ENCODE assay signal across 8 cellular contexts in the genomic region with DNA sequence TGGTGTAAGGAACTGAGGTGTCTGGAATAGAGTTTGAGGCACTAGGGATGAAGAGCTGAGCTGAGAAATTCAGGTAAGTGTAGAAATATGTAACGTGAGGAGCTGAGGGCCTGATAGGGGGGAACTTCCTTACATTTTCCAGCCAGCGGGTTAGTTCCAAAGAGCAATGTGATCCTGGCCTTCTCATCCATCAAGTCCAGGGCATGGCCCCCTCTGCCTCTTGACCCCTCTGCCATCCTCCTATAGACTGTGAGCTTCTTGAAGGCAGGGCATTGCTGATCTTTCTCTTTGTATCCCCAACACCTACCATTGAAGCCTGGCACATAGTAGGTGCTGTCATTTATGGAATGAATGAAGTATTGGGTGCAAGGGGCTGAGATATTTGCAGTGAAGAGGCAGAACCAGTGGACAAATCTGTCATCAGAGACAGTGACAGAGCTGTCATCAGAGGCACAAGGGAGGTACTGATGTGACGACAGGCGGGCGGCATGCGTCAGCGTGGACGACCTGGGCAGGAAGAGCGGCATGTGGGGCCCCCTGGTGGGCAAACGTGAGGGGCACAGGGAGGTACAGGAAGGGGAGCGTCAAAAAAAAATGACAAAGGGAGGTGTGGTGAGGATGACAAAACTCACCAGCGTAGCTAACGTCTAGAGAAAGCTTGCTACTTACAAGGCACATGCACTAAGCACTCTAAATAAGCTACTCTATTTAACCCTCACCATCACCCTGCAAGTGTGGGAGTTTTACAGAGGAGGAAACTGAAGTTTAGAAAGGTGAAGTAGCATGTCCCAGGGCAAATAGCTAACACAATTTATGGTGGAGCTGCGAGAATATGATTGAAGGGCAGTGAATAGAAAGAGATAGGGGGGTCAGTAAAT. TPM values are rescaled to one million over a fixed set of nuclear protein-coding genes. Genes with fewer than 3 reads are reported as not detected.
DNase-seq lines count a peak whose midpoint lies in the region; TF ChIP-seq lines count a peak whose summit lies in the region.

No MANE protein-coding gene starts in this region.

- H3K9me3 Mint-ChIP-seq in HFFc6 = no peaks in the 10 kb centered on the region

- H3K27me3 Mint-ChIP-seq in HFFc6 (ENCODE audit: insufficient read depth) = no peaks in the 10 kb centered on the region; the same call in 1 of the 2 replicates

- peaks cover 55% of the 10 kb centered on the region for H3K4me1 Mint-ChIP-seq in HFFc6 (ENCODE audit: low read depth)

- no peak overlapping the region for H3K9ac ChIP-seq in skeletal muscle tissue (ENCODE audit: low read depth in 1 of 3, low read length in 3 of 3)

- TF ChIP-seq CTCF in GM12875 (IDR thresholded peaks at IDR 0.05; ENCODE audit: borderline replicate concordance, insufficient read depth, low read depth, low read length) (peak; percentile 92), HFFc6 (IDR thresholded peaks at IDR 0.05) (peak; percentile 99)

- H3K4me3 Mint-ChIP-seq in HFFc6 = peak overlapping the region; percentile 44

- peaks cover 21 to 36% (median 24%) of the 10 kb centered on the region in 3 donors for H3K4me1 ChIP-seq in skeletal muscle tissue (ENCODE audit: control insufficient read depth in 3 of 3, insufficient read depth in 3 of 3, low read length in 3 of 3)

- no peaks in the 10 kb centered on the region for H3K27me3 ChIP-seq in skeletal muscle tissue (ENCODE audit: control insufficient read depth in 3 of 3, insufficient read depth in 3 of 3, low read length in 3 of 3)

- no peaks in the 10 kb centered on the region for H3K36me3 Mint-ChIP-seq in HFFc6 (ENCODE audit: low read depth)

- DNase-seq in HFFc6 (peak; percentile 68), NCI-H1092 treated with DMSO at 0.1 percent for 48 hours (lab: John Stamatoyannopoulos, UW) (peak; percentile 61), T-helper 22 cell (ENCODE audit: low read depth) (peak; percentile 86), amniotic stem cell (lab: John Stamatoyannopoulos, UW) (peak; percentile 64), hepatic stellate cell (ENCODE audit: low spot score) (peak; percentile 78), OCI-M2 (lab: John Stamatoyannopoulos, UW; ENCODE audit: unreplicated experiment) (no peak)

- no peaks in the 10 kb centered on the region for H3K36me3 ChIP-seq in skeletal muscle tissue (ENCODE audit: control insufficient read depth in 3 of 3, insufficient read depth in 3 of 3, low read length in 3 of 3)

- H3K4me3 ChIP-seq in GM12875 (ENCODE audit: low read depth, low read length) (no peak overlapping the region), skeletal muscle tissue (ENCODE audit: low read length in 3 of 3) (no peak overlapping the region)

- peak overlapping the region; percentile 16 for H3K27ac ChIP-seq in skeletal muscle tissue (ENCODE audit: low read depth, low read length)

- H3K9me3 ChIP-seq in skeletal muscle tissue (ENCODE audit: control insufficient read depth in 3 of 3, low read length in 3 of 3) = no peaks in the 10 kb centered on the region

- H3K27ac Mint-ChIP-seq in HFFc6 = peak overlapping the region; percentile 14; the same call in 1 of the 2 replicates

RNA-seq across cellular contexts. Expression of gene CAMK2G, which starts 5.2 kb away (rescaled TPM):
- 10 to 100 TPM; 24.6 to 33.1 (median 28.1) TPM for total RNA-seq in HFFc6 (2021; fragmentation: NEBNext Ultra II Directional; extraction: Animal tissue kit (Norgen Biotek cat#: 25700))
- 16.2 TPM for total RNA-seq in skeletal muscle tissue

RNA-seq across cellular contexts. Expression of gene PLAU, which starts 31.4 kb away (rescaled TPM):
- 10 to 100 TPM; 14.0 to 25.5 (median 24.0) TPM for total RNA-seq in HFFc6 (2021; fragmentation: NEBNext Ultra II Directional; extraction: Animal tissue kit (Norgen Biotek cat#: 25700))
- 21.4 TPM for total RNA-seq in skeletal muscle tissue
